In genomic region chr5:65481171-65481575, GRCh38 we compare ENCODE assay signal across 8 cellular contexts. TPM values are rescaled to one million over a fixed set of nuclear protein-coding genes. Genes with fewer than 3 reads are reported as not detected.
DNase-seq lines count a peak whose midpoint lies in the region; ATAC-seq and TF ChIP-seq lines count a peak whose summit lies in the region.

No MANE protein-coding gene starts in this region.

- TF ChIP-seq EP300 in sigmoid colon (IDR thresholded peaks at IDR 0.05) = no peak

- DNase-seq in BJ (ENCODE audit: low read depth) = no peak
- DNase-seq in PC-3 = no peak
- peak; percentile 50 for DNase-seq in fibroblast of peridontal ligament (ENCODE audit: extremely low read depth)
- DNase-seq in sigmoid colon = no peak
- no peak for DNase-seq in DMS153 (lab: John Stamatoyannopoulos, UW)
- DNase-seq in SIG-M5 treated with dmso at 0.1 percent for 504 hours (lab: John Stamatoyannopoulos, UW; ENCODE audit: unreplicated experiment) = no peak
- DNase-seq in NCI-H2029 (lab: John Stamatoyannopoulos, UW) = no peak

- 1% methylated on average over 7 of the region's 7 CpGs for WGBS in sigmoid colon, 2 donors

- peak; percentile 19 for ATAC-seq in GM21529 (IDR thresholded peaks at IDR 0.05; ENCODE audit: unreplicated experiment)
- no peak for ATAC-seq in PC-3

- POLR2A ChIA-PET in BJ (lab: Charles Lee) = interaction anchor here (0.6 to 0.7 kb wide), 3 partner anchors 269 to 298 kb away, joined by 3 to 5 read pairs (median 5); no protein-coding TSS in a partner anchor
- POLR2A ChIA-PET in PC-3 (lab: Charles Lee; ENCODE audit: unreplicated experiment) = interaction anchor here (0.6 kb wide), 1 partner anchor 272 kb away, joined by 13 read pairs; no protein-coding TSS in a partner anchor

- H3K4me1 ChIP-seq in PC-3 (ENCODE audit: insufficient read depth, low read length) (peaks cover 7% of the 10 kb centered on the region; the same call in 1 of the 2 replicates), sigmoid colon (peaks cover 0 to 36% (median 17%) of the 10 kb centered on the region in 4 donors)

- peak overlapping the region; percentile 89 for H3K4me2 ChIP-seq in PC-3 (ENCODE audit: low read length)

- CTCF ChIA-PET in BJ (lab: Yijun Ruan, JAX) (interaction anchor here (1.3 to 4.8 kb wide), 7 partner anchors 14 to 674 kb away, joined by 3 to 26 read pairs (median 4); no protein-coding TSS in a partner anchor), PC-3 (lab: Charles Lee) (no interaction called here)

- H3K27ac ChIP-seq in PC-3 (ENCODE audit: low read length) (no peak overlapping the region), sigmoid colon (peak overlapping the region; percentile 90 to 97 (median 93))

- intact Hi-C loops in PC-3 (cut with micrococcal nuclease) = loop anchor here (2.0 to 5.0 kb wide), 2 partner anchors 264 to 380 kb away; no protein-coding TSS in a partner anchor
- intact Hi-C loops in sigmoid colon (cut with DNase I) = loop anchor here (5.0 kb wide), 2 partner anchors 81 to 714 kb away; partner anchors contain the start of genes CENPK, CWC27, PPWD1 and SREK1IP1

- H3K9ac ChIP-seq in PC-3 (ENCODE audit: low read length) = peak overlapping the region; percentile 12; the same call in 1 of the 2 replicates

- no peak for TF ChIP-seq POLR2A in sigmoid colon (IDR thresholded peaks at IDR 0.05)

- H3K4me3 ChIP-seq in BJ (ENCODE audit: low read depth, low read length) (peak overlapping the region; percentile 56), PC-3 (ENCODE audit: low read length) (peak overlapping the region; percentile 79), sigmoid colon (peak overlapping the region; percentile 47 to 63 (median 56))

- no peaks in the 10 kb centered on the region for H3F3A ChIP-seq in PC-3 (ENCODE audit: low read length, unreplicated experiment)

- no peak for TF ChIP-seq CTCF in BJ (IDR thresholded peaks at IDR 0.05; ENCODE audit: insufficient read depth, low read depth, low read length)
- no peak for TF ChIP-seq CTCF in PC-3 (conservative IDR thresholded peaks at IDR 0.05; ENCODE audit: low read depth, low read length)
- no peak for TF ChIP-seq CTCF in sigmoid colon (IDR thresholded peaks at IDR 0.05)

- H3K9me2 ChIP-seq in PC-3 (replicated peaks; ENCODE audit: low read length) = no peaks in the 10 kb centered on the region

- BruUV-seq in PC-3 (replicated peaks; lab: Mats Ljungman, UMichigan) = no TSS peak

- no peaks in the 10 kb centered on the region for H3K9me3 ChIP-seq in PC-3 (ENCODE audit: low read length)
- H3K9me3 ChIP-seq in sigmoid colon = no peaks in the 10 kb centered on the region

- H2AFZ ChIP-seq in PC-3 (ENCODE audit: low read length) = peak overlapping the region; percentile 86; the same call in 1 of the 2 replicates

- H3K79me2 ChIP-seq in PC-3 (ENCODE audit: low read length) = peaks cover 8% of the 10 kb centered on the region; the same call in 1 of the 2 replicates

- no peaks in the 10 kb centered on the region for H4K20me1 ChIP-seq in PC-3 (ENCODE audit: low read length)

- no peaks in the 10 kb centered on the region for H3K27me3 ChIP-seq in BJ (ENCODE audit: control insufficient read depth, insufficient read depth, low read length)
- no peaks in the 10 kb centered on the region for H3K27me3 ChIP-seq in PC-3 (ENCODE audit: low read length)
- H3K27me3 ChIP-seq in sigmoid colon = no peaks in the 10 kb centered on the region

- H3K36me3 ChIP-seq in BJ (ENCODE audit: control insufficient read depth, insufficient read depth, low read length) (no peaks in the 10 kb centered on the region), PC-3 (ENCODE audit: low read depth, low read length) (no peaks in the 10 kb centered on the region), sigmoid colon (no peaks in the 10 kb centered on the region)

RNA-seq across cellular contexts. Expression of gene ADAMTS6, which starts 0.5 kb away (rescaled TPM):
- 26.2 and 28.0 TPM in 2 replicates for polyA plus RNA-seq in BJ (2011; rRNA removed)
- 109 and 153 TPM in 2 replicates for polyA minus RNA-seq in BJ (2011; rRNA and poly(A)+ RNA removed)
- 1.5 and 1.7 TPM in 2 replicates for total RNA-seq in PC-3 (2014; rRNA removed)
- 10 to 100 TPM in 1 of 4 donors, 1 to 10 TPM in 3; 3.7 to 18.3 (median 8.2) TPM for total RNA-seq in sigmoid colon
- polyA plus RNA-seq in sigmoid colon = under 1 TPM in 1 of 3 donors, not detected in 2; 0.74 TPM
